In genomic region chr21:44681861-44682579, GRCh38 we compare ENCODE assay signal across 19 cellular contexts. TPM values are rescaled to one million over a fixed set of nuclear protein-coding genes. Genes with fewer than 3 reads are reported as not detected.
DNase-seq lines count a peak whose midpoint lies in the region; FAIRE-seq and TF ChIP-seq lines count a peak whose summit lies in the region.
"Had no signal": no experiment of that assay in that cellular context is flagged by ENCODE, and none has a peak within 500 bp of the region (broad histone marks: within the 10 kb centered on the region; RNA-seq: fewer than 3 reads in every experiment).

Gene KRTAP12-1 (minus strand): TSS chr21:44682163. CDS start chr21:44682123, 40 bp downstream.

- no peak within 1 kb of the TSS for H4K91ac ChIP-seq in H1 (replicated peaks; ENCODE audit: insufficient read length, low read length)

- 0 out of 2 replicates have a peak within 1 kb of the TSS, but pooled peaks have one; percentile 61 for H2BK15ac ChIP-seq in H1 (ENCODE audit: low read length)

- H4K20me1 ChIP-seq in H1 (replicated peaks in 1 of 2; ENCODE audit: control insufficient read depth in 1 of 2, insufficient read depth in 2 of 2, low read length in 2 of 2): no peaks in the 10 kb centered on the region

- peak within 1 kb of the TSS; percentile 31; the same call in 1 of the 2 replicates for H4K8ac ChIP-seq in H1 (ENCODE audit: extremely low read depth, insufficient read depth, low read length)

- no peaks in the 10 kb centered on the region for H3K79me1 ChIP-seq in H1 (ENCODE audit: low read depth, low read length)

- no peak for TF ChIP-seq CTCF in H1 (IDR thresholded peaks at IDR 0.05; ENCODE audit: control extremely low read depth in 1 of 3, insufficient read depth in 1 of 3, low read depth in 1 of 3, low read length in 3 of 3)

- no peak within 1 kb of the TSS for H3K4ac ChIP-seq in H1 (replicated peaks; ENCODE audit: insufficient read length, low read depth, low read length)

- no peak within 1 kb of the TSS for H2AK5ac ChIP-seq in H1 (ENCODE audit: low read depth, low read length)

- H4K5ac ChIP-seq in H1 (ENCODE audit: insufficient read length, low read depth, low read length): no peak within 1 kb of the TSS

- intact Hi-C loops in head of caudate nucleus (cut with DNase I): no loop called here

- peak within 1 kb of the TSS; percentile 27; the same call in 1 of the 2 replicates for H2BK12ac ChIP-seq in H1 (ENCODE audit: low read depth, low read length)

- H3K4me2 ChIP-seq in H1 (ENCODE audit: insufficient read depth in 1 of 2, low read depth in 2 of 2, low read length in 2 of 2): no peak within 1 kb of the TSS

- H3K56ac ChIP-seq in H1 (replicated peaks; ENCODE audit: insufficient read length, low read depth, low read length): no peak within 1 kb of the TSS

- no peak within 1 kb of the TSS for H3K23ac ChIP-seq in H1 (ENCODE audit: insufficient read length)

- no peak within 1 kb of the TSS for H2BK20ac ChIP-seq in H1 (ENCODE audit: low read length)

- no peak within 1 kb of the TSS for H2BK5ac ChIP-seq in H1 (ENCODE audit: low read depth, low read length)

- DNase-seq in DMS79 (lab: John Stamatoyannopoulos, UW) (peak; percentile 93), NCI-H1417 (lab: John Stamatoyannopoulos, UW) (peak; percentile 93 to 98 (median 94)), NCI-H2171 (lab: John Stamatoyannopoulos, UW) (peak; percentile 93), H1 (ENCODE audit: low read depth in 1 of 2, low spot score in 2 of 2) (no peak), RPMI8226 (no peak), activated gamma-delta T cell treated with Interleukin-2 at 50 U/mL for 16 hours (no peak), head of caudate nucleus (no peak), inferior parietal cortex (ENCODE audit: extremely low spot score) (no peak)
- DNase-seq: activated CD8-positive, alpha-beta memory T cell treated with anti-CD3 and anti-CD28 coated beads, Interleukin-2, amount 10 ng/mL, durations not matched to agents 7 days and 5 days; activated naive CD4-positive, alpha-beta T cell treated with Interleukin-2 at 50 U/mL for 16 hours; gastrocnemius medialis; H7; small intestine; T-helper 17 cell had no signal

- H2BK120ac ChIP-seq in H1 (replicated peaks; ENCODE audit: low read depth, low read length): no peak within 1 kb of the TSS

- no peak within 1 kb of the TSS for H3K9ac ChIP-seq in H1 (replicated peaks in 1 of 4; ENCODE audit: extremely low read depth in 1 of 4, low read depth in 3 of 4, low read length in 3 of 4)
- H3K9ac ChIP-seq: parathyroid adenoma had no signal

- no peak within 1 kb of the TSS for H3K14ac ChIP-seq in H1 (ENCODE audit: insufficient read length)

- no peaks in the 10 kb centered on the region for H3K79me2 ChIP-seq in H1 (ENCODE audit: control insufficient read depth in 1 of 2, insufficient read depth in 2 of 2, low read length in 2 of 2)
- H3K79me2 ChIP-seq: parathyroid adenoma had no signal

- CTCF ChIA-PET in H1 (lab: Charles Lee; ENCODE audit: partially characterized antibody): interaction anchor here (0.5 to 1.5 kb wide), 4 partner anchors 9 to 893 kb away, joined by 3 read pairs; partner anchors contain the start of gene KRTAP10-12

- no peak within 1 kb of the TSS for H3K4me3 ChIP-seq in H1 (ENCODE audit: extremely low read depth in 1 of 4, insufficient read depth in 2 of 4, low read depth in 3 of 4, low read length in 4 of 4)
- H3K4me3 ChIP-seq: gastrocnemius medialis had no signal

- FAIRE-seq in H1 (lab: Jason Lieb, UNC): no peak
- FAIRE-seq: astrocyte, colon, D721Med, small intestine had no signal

- peaks cover 4 to 9% (median 6%) of the 10 kb centered on the region in 4 experiments for H3K4me1 ChIP-seq in H1 (replicated peaks in 1 of 4; ENCODE audit: control insufficient read depth in 3 of 4, insufficient read depth in 4 of 4, low read length in 3 of 4)
- H3K4me1 ChIP-seq: gastrocnemius medialis, parathyroid adenoma had no signal

- H3K9me3 ChIP-seq in H1 (ENCODE audit: insufficient read depth in 2 of 2, low read depth in 1 of 2, low read length in 1 of 2): no peaks in the 10 kb centered on the region
- H3K9me3 ChIP-seq: gastrocnemius medialis had no signal

- 0 out of 8 replicates have a peak, but pooled peaks cover 0 to 2% (median 0%) of the 10 kb centered on the region in 4 experiments for H3K36me3 ChIP-seq in H1 (ENCODE audit: control insufficient read depth in 2 of 4, insufficient read depth in 4 of 4, low read length in 3 of 4)
- H3K36me3 ChIP-seq: gastrocnemius medialis had no signal

- no peaks in the 10 kb centered on the region for H3K23me2 ChIP-seq in H1 (ENCODE audit: low read depth, low read length)

- no peak within 1 kb of the TSS for H2AFZ ChIP-seq in H1 (ENCODE audit: low read length)
- H2AFZ ChIP-seq: parathyroid adenoma had no signal

- no peak within 1 kb of the TSS for H3K27ac ChIP-seq in H1 (ENCODE audit: low read depth, low read length)
- H3K27ac ChIP-seq: gastrocnemius medialis, parathyroid adenoma had no signal

- H3K27me3 ChIP-seq in H1 (replicated peaks in 1 of 4; ENCODE audit: control insufficient read depth in 3 of 4, extremely low read depth in 1 of 4, insufficient read depth in 3 of 4, low read length in 3 of 4): no peaks in the 10 kb centered on the region

- H3K18ac ChIP-seq in H1 (ENCODE audit: extremely low read depth, low read length): no peak within 1 kb of the TSS; the same call in 1 of the 2 replicates

- POLR2A ChIA-PET in H1 (lab: Charles Lee; ENCODE audit: partially characterized antibody): interaction anchor here (0.9 to 1.5 kb wide), 2 partner anchors 10 to 13 kb away, joined by 3 to 5 read pairs; no protein-coding TSS in a partner anchor

- no peak for TF ChIP-seq POLR2A in H1 (IDR thresholded peaks at IDR 0.05; ENCODE audit: control extremely low read depth in 1 of 2, low read depth in 2 of 2, low read length in 2 of 2)

- no peak for TF ChIP-seq RAD21 in H1 (IDR thresholded peaks at IDR 0.05 in 1 of 2, conservative IDR thresholded peaks at IDR 0.05 in 1 of 2; ENCODE audit: low read depth in 2 of 2, low read length in 2 of 2)

- no peak for TF ChIP-seq EP300 in H1 (IDR thresholded peaks at IDR 0.05; ENCODE audit: borderline replicate concordance in 1 of 2, low read depth in 2 of 2, low read length in 2 of 2)

- 94% methylated on average over 23 of the region's 23 CpGs; no CpG with 5 or more reads in 1 of the 2 experiments for WGBS in H1 (ENCODE audit: extremely low coverage in 1 of 2, insufficient coverage in 1 of 2, insufficient read length in 1 of 2, insufficient replicate concordance in 2 of 2, low coverage in 1 of 2, low lambda C conversion rate in 2 of 2, missing lambda C conversion rate in 1 of 2), 2 experiments

TF ChIP-seq in H1, 55 proteins besides CTCF, POLR2A, EP300 and RAD21:
- TF ChIP-seq SIX5 (IDR thresholded peaks at IDR 0.05; ENCODE audit: low read depth, low read length) (no peak), GTF2F1 (IDR thresholded peaks at IDR 0.05; ENCODE audit: borderline replicate concordance, low read depth, low read length) (no peak)

RNA-seq across cellular contexts. Expression of gene KRTAP12-1, which starts in this region (rescaled TPM):
- total RNA-seq in H1 (2021; fragmentation: NEBNext Ultra II Directional; extraction: Animal tissue kit (Norgen Biotek cat#: 25700)): 0.73 TPM in 1 of 2 replicates, not detected in the other
- 0.17 and 0.50 TPM in 2 replicates for polyA plus RNA-seq in H1 (2011; rRNA removed)
- not detected for polyA plus RNA-seq in H1 (2011; cell fraction: cytosol; rRNA removed)
- 0.76 TPM for polyA plus RNA-seq in H1 (2011; cell fraction: nucleus; rRNA removed)
- polyA plus RNA-seq in H1 (2012, experiment 1 of 2): 0.49 TPM in 1 of 4 replicates, not detected in the others
- polyA plus RNA-seq in H1 (2012, experiment 2 of 2): not detected
- 0.14 TPM for polyA plus RNA-seq in H1 (2013, experiment 1 of 2)
- polyA plus RNA-seq in H1 (2013, experiment 2 of 2): not detected
- polyA minus RNA-seq in H1 (2011; rRNA and poly(A)+ RNA removed): 2.6 and 2.8 TPM in 2 replicates
- not detected for polyA minus RNA-seq in H1 (2011; cell fraction: cytosol; rRNA and poly(A)+ RNA removed)
- 5.4 TPM for polyA minus RNA-seq in H1 (2011; cell fraction: nucleus; rRNA and poly(A)+ RNA removed)
- total RNA-seq: activated CD8-positive, alpha-beta memory T cell treated with anti-CD3 and anti-CD28 coated beads, Interleukin-2, amount 10 ng/mL, durations not matched to agents 7 days and 5 days; astrocyte; gastrocnemius medialis; T-helper 17 cell; temporal lobe had no signal
- polyA plus RNA-seq: small intestine had no signal

Comparison
In these comparisons a context has a peak if more than half of its experiments do, and no peak if none do; other contexts are left out.
1. DNase-seq: peak in DMS79 (single experiment), NCI-H1417 (3 of 3) and NCI-H2171 (single experiment); none in H1 (0 of 2), RPMI8226 (single experiment), activated gamma-delta T cell treated with Interleukin-2 at 50 U/mL for 16 hours (single experiment), head of caudate nucleus (0 of 42) and inferior parietal cortex (single experiment).